18 cellular contexts compared by ENCODE assay signal in genomic region chr6:19399406-19399805, GRCh38.
A peak's percentile ranks its signal among the peaks of the same experiment; 100 is the strongest.
DNase-seq lines count a peak whose midpoint lies in the region; ATAC-seq and TF ChIP-seq lines count a peak whose summit lies in the region.
"Had no signal": no experiment of that assay in that cellular context is flagged by ENCODE, and none has a peak within 500 bp of the region (broad histone marks: within the 10 kb centered on the region; RNA-seq: fewer than 3 reads in every experiment).

No MANE protein-coding gene starts in this region.

- TF ChIP-seq POLR2A in testis (IDR thresholded peaks at IDR 0.05) = no peak

- H2AFZ ChIP-seq in hepatocyte = no peak overlapping the region

- no peak overlapping the region for H3K4me3 ChIP-seq in hepatocyte
- H3K4me3 ChIP-seq in testis = no peak overlapping the region
- no peak overlapping the region for H3K4me3 ChIP-seq in upper lobe of right lung
- H3K4me3 ChIP-seq: right lobe of liver had no signal

- peak; percentile 34 for DNase-seq in NCI-H345 (lab: John Stamatoyannopoulos, UW)
- no peak for DNase-seq in NCI-H345 treated with DMSO at 0.1 percent for 48 hours (lab: John Stamatoyannopoulos, UW; ENCODE audit: unreplicated experiment)
- peak; percentile 20 for DNase-seq in amniotic epithelial cell (ENCODE audit: low read depth)
- peak; percentile 32 for DNase-seq in hepatocyte (ENCODE audit: low spot score)
- peak; percentile 64 for DNase-seq in testis
- no peak for DNase-seq in NCI-H146 (lab: John Stamatoyannopoulos, UW)
- DNase-seq in upper lobe of right lung = no peak
- DNase-seq in NOMO-1 treated with dmso at 0.1 percent for 144 hours (lab: John Stamatoyannopoulos, UW; ENCODE audit: unreplicated experiment) = no peak
- DNase-seq: 8988T; activated CD4-positive, alpha-beta T cell treated with anti-CD3 and anti-CD28 coated beads, Interleukin-2, amount 10 ng/mL, durations not matched to agents 7 days and 5 days; activated T-cell treated with anti-CD3 and anti-CD28 coated beads, Interleukin-2, amount 50 U/mL, for 72 hours; Calu3; effector memory CD4-positive, alpha-beta T cell; MM.1S; naive thymus-derived CD8-positive, alpha-beta T cell; NCI-H510A; right lobe of liver; T-helper 9 cell had no signal

- no peak overlapping the region for H3K4me2 ChIP-seq in hepatocyte

- no peak for TF ChIP-seq CTCF in hepatocyte (IDR thresholded peaks at IDR 0.05; ENCODE audit: poor library complexity)
- no peak for TF ChIP-seq CTCF in testis (IDR thresholded peaks at IDR 0.05)
- TF ChIP-seq CTCF in upper lobe of right lung (IDR thresholded peaks at IDR 0.05) = no peak

- H3K27me3 ChIP-seq in hepatocyte (no peaks in the 10 kb centered on the region), testis (no peaks in the 10 kb centered on the region), upper lobe of right lung (no peaks in the 10 kb centered on the region)
- H3K27me3 ChIP-seq: right lobe of liver had no signal

- no peaks in the 10 kb centered on the region for H3K79me2 ChIP-seq in hepatocyte

- no peak for ATAC-seq in upper lobe of right lung
- ATAC-seq: activated T-cell treated with anti-CD3 and anti-CD28 coated beads, Interleukin-2, amount 50 U/mL, for 72 hours; naive thymus-derived CD8-positive, alpha-beta T cell; right lobe of liver had no signal

- H3K4me1 ChIP-seq in hepatocyte (ENCODE audit: insufficient read depth) = no peaks in the 10 kb centered on the region
- no peaks in the 10 kb centered on the region for H3K4me1 ChIP-seq in testis
- no peaks in the 10 kb centered on the region for H3K4me1 ChIP-seq in upper lobe of right lung
- H3K4me1 ChIP-seq: right lobe of liver had no signal

- WGBS in hepatocyte (ENCODE audit: low lambda C conversion rate, missing lambda C conversion rate) = 87% methylated on average over 7 of the region's 7 CpGs
- WGBS in testis, 2 donors = 62 to 72% methylated on average over 7 of the region's 7 CpGs

- no peaks in the 10 kb centered on the region for H3K9me2 ChIP-seq in hepatocyte (replicated peaks; ENCODE audit: insufficient read depth)

- H3K27ac ChIP-seq in hepatocyte = no peak overlapping the region
- H3K27ac ChIP-seq in testis = peak overlapping the region in 1 of 2 donors; percentile 36
- H3K27ac ChIP-seq in upper lobe of right lung = no peak overlapping the region
- H3K27ac ChIP-seq: right lobe of liver had no signal

- no peaks in the 10 kb centered on the region for H4K20me1 ChIP-seq in hepatocyte (ENCODE audit: insufficient read depth, poor library complexity, severe bottlenecking)

- H3K36me3 ChIP-seq in hepatocyte (replicated peaks; ENCODE audit: insufficient read depth, low read depth) (no peaks in the 10 kb centered on the region), testis (ENCODE audit: low read depth, missing control alignments) (no peaks in the 10 kb centered on the region), upper lobe of right lung (no peaks in the 10 kb centered on the region)
- H3K36me3 ChIP-seq: right lobe of liver had no signal

- no peaks in the 10 kb centered on the region for H3K9me3 ChIP-seq in hepatocyte (ENCODE audit: low read depth)
- H3K9me3 ChIP-seq in testis = no peaks in the 10 kb centered on the region
- peaks cover 2% of the 10 kb centered on the region for H3K9me3 ChIP-seq in upper lobe of right lung
- H3K9me3 ChIP-seq: right lobe of liver had no signal

- intact Hi-C loops in testis (cut with DNase I; ENCODE audit: low total_unique reads) (no loop called here), upper lobe of right lung (cut with DNase I) (no loop called here)

Comparison
In these comparisons a context has a peak if more than half of its experiments do, and no peak if none do; other contexts are left out.
1. DNase-seq: peak in NCI-H345 (single experiment), amniotic epithelial cell (single experiment), hepatocyte (single experiment) and testis (single experiment); none in NCI-H345 treated with DMSO at 0.1 percent for 48 hours (single experiment), NCI-H146 (single experiment), upper lobe of right lung (single experiment) and NOMO-1 treated with dmso at 0.1 percent for 144 hours (single experiment).